Comparison of ENCODE assay signal across 12 cellular contexts in genomic region chr1:207021139-207021861, GRCh38. TPM values are rescaled to one million over a fixed set of nuclear protein-coding genes. Genes with fewer than 3 reads are reported as not detected.
DNase-seq lines count a peak whose midpoint lies in the region; ATAC-seq and TF ChIP-seq lines count a peak whose summit lies in the region.
"Had no signal": no experiment of that assay in that cellular context is flagged by ENCODE, and none has a peak within 500 bp of the region (broad histone marks: within the 10 kb centered on the region; RNA-seq: fewer than 3 reads in every experiment).

No MANE protein-coding gene starts in this region.

- CTCF ChIA-PET in MCF 10A (lab: Yijun Ruan, JAX), result interaction anchor here (0.5 to 17.4 kb wide), 13 partner anchors 11 to 602 kb away, joined by 3 to 280 read pairs (median 4); partner anchors contain the start of genes C1orf116, PFKFB2 and YOD1

- no peaks in the 10 kb centered on the region for H3K9me3 Mint-ChIP-seq in MCF 10A (ENCODE audit: unreplicated experiment)

- H3K36me3 ChIP-seq in cardiac muscle cell, result no peaks in the 10 kb centered on the region
- no peaks in the 10 kb centered on the region for H3K36me3 ChIP-seq in right atrium auricular region
- peaks cover 10% of the 10 kb centered on the region for H3K36me3 ChIP-seq in lower lobe of right lung
- H3K36me3 ChIP-seq in vagina, result no peaks in the 10 kb centered on the region
- H3K36me3 ChIP-seq in GM23248 (ENCODE audit: low read depth), result no peaks in the 10 kb centered on the region

- no peaks in the 10 kb centered on the region for H3K27me3 ChIP-seq in cardiac muscle cell
- no peaks in the 10 kb centered on the region for H3K27me3 ChIP-seq in right atrium auricular region
- no peaks in the 10 kb centered on the region for H3K27me3 ChIP-seq in lower lobe of right lung (ENCODE audit: low read depth)
- H3K27me3 ChIP-seq in vagina, result no peaks in the 10 kb centered on the region
- no peaks in the 10 kb centered on the region for H3K27me3 ChIP-seq in GM23248 (replicated peaks; ENCODE audit: insufficient read depth)

- DNase-seq in cardiac muscle cell (ENCODE audit: low read depth in 1 of 2, low spot score in 1 of 2), result peak; percentile 16 to 53
- DNase-seq in right atrium auricular region (ENCODE audit: low spot score), result no peak
- DNase-seq in MCF 10A (ENCODE audit: unreplicated experiment), result peak; percentile 59
- DNase-seq in lower lobe of right lung, result no peak
- DNase-seq in vagina (ENCODE audit: extremely low spot score in 2 of 2), result no peak
- DNase-seq in GM23248, result no peak
- DNase-seq in lower leg skin (ENCODE audit: low spot score in 2 of 2), result no peak
- DNase-seq: ACHN, amniotic stem cell, DMS153, NCI-H2227 treated with DMSO at 0.1 percent for 48 hours had no signal

- H3K4me1 ChIP-seq in cardiac muscle cell (ENCODE audit: low read depth) (peaks cover 27% of the 10 kb centered on the region), right atrium auricular region (peaks cover 0 to 29% of the 10 kb centered on the region in 2 donors), lower lobe of right lung (peaks cover 62% of the 10 kb centered on the region), vagina (peaks cover 40% of the 10 kb centered on the region), GM23248 (ENCODE audit: insufficient read depth) (peaks cover 34% of the 10 kb centered on the region)

- H3K36me3 Mint-ChIP-seq in MCF 10A (ENCODE audit: insufficient read depth, unreplicated experiment), result peaks cover 36% of the 10 kb centered on the region

- H4K20me1 ChIP-seq in GM23248 (ENCODE audit: insufficient read depth), result no peaks in the 10 kb centered on the region

- H2AFZ ChIP-seq in GM23248, result no peak overlapping the region

- H3K27ac ChIP-seq in cardiac muscle cell, result peak overlapping the region; percentile 13
- no peak overlapping the region for H3K27ac ChIP-seq in right atrium auricular region
- H3K27ac ChIP-seq in lower lobe of right lung, result peak overlapping the region; percentile 66
- H3K27ac ChIP-seq in vagina, result peak overlapping the region; percentile 61
- no peak overlapping the region for H3K27ac ChIP-seq in GM23248

- no peak overlapping the region for H3K9ac ChIP-seq in GM23248

- H3K27ac Mint-ChIP-seq in MCF 10A (ENCODE audit: low read depth, unreplicated experiment), result peak overlapping the region; percentile 60

- no peaks in the 10 kb centered on the region for H3K9me2 ChIP-seq in GM23248 (ENCODE audit: insufficient read depth)

- WGBS in GM23248 (ENCODE audit: low coverage in 1 of 2, low lambda C conversion rate in 2 of 2, missing lambda C conversion rate in 2 of 2), 2 experiments, result 82 to 86% methylated on average over 8 of the region's 8 CpGs
- WGBS in lower leg skin, 2 donors, result 55 to 62% methylated on average over 8 of the region's 8 CpGs

- TF ChIP-seq POLR2A in vagina (IDR thresholded peaks at IDR 0.05) (no peak), lower leg skin (IDR thresholded peaks at IDR 0.05) (no peak)

- no peak overlapping the region for H3K4me3 ChIP-seq in cardiac muscle cell
- H3K4me3 ChIP-seq in right atrium auricular region, result no peak overlapping the region
- H3K4me3 ChIP-seq in lower lobe of right lung, result no peak overlapping the region
- no peak overlapping the region for H3K4me3 ChIP-seq in vagina
- no peak overlapping the region for H3K4me3 ChIP-seq in GM23248
- H3K4me3 ChIP-seq in lower leg skin (ENCODE audit: low read depth, poor library complexity, severe bottlenecking), result no peak overlapping the region

- intact Hi-C loops in MCF 10A (cut with micrococcal nuclease) (no loop called here), lower lobe of right lung (cut with DNase I) (no loop called here), vagina (cut with DNase I) (no loop called here), lower leg skin (cut with DNase I; ENCODE audit: low total_unique reads) (no loop called here)

- ATAC-seq in lower lobe of right lung (no peak), HG02973 (IDR thresholded peaks at IDR 0.05; ENCODE audit: unreplicated experiment) (no peak)

- H3K4me2 ChIP-seq in GM23248 (ENCODE audit: unreplicated experiment), result no peak overlapping the region

- POLR2A ChIA-PET in MCF 10A (lab: Yijun Ruan, JAX), result interaction anchor here (0.6 to 27.1 kb wide), 15 partner anchors 18 to 1091 kb away, joined by 3 to 2100 read pairs (median 4); partner anchors contain the start of genes C1orf116, CD55, DYRK3 and PFKFB2

- H3K9me3 ChIP-seq in cardiac muscle cell (ENCODE audit: low read depth) (no peaks in the 10 kb centered on the region), right atrium auricular region (no peaks in the 10 kb centered on the region), lower lobe of right lung (no peaks in the 10 kb centered on the region), vagina (no peaks in the 10 kb centered on the region), GM23248 (ENCODE audit: low read depth) (no peaks in the 10 kb centered on the region)

- peaks cover 61% of the 10 kb centered on the region for H3K4me1 Mint-ChIP-seq in MCF 10A (ENCODE audit: insufficient read depth, unreplicated experiment)

- no peak overlapping the region for H3K4me3 Mint-ChIP-seq in MCF 10A (ENCODE audit: unreplicated experiment)

- in situ Hi-C loops in GM23248 (cut with MboI), result no loop called here

- H3K79me2 ChIP-seq in GM23248 (ENCODE audit: insufficient read depth), result no peaks in the 10 kb centered on the region

- peaks cover 13% of the 10 kb centered on the region for H3F3A ChIP-seq in GM23248 (ENCODE audit: insufficient read depth)

- BruUV-seq in MCF 10A (replicated peaks; lab: Mats Ljungman, UMichigan), result no TSS peak

- TF ChIP-seq CTCF in cardiac muscle cell (IDR thresholded peaks at IDR 0.05; ENCODE audit: low read depth, low read length) (no peak), right atrium auricular region (IDR thresholded peaks at IDR 0.05) (no peak), MCF 10A (IDR thresholded peaks at IDR 0.05; ENCODE audit: unreplicated experiment) (no peak), lower lobe of right lung (IDR thresholded peaks at IDR 0.05) (no peak), vagina (IDR thresholded peaks at IDR 0.05) (no peak), lower leg skin (IDR thresholded peaks at IDR 0.05) (no peak)

- H3K27me3 Mint-ChIP-seq in MCF 10A (ENCODE audit: insufficient read depth, unreplicated experiment), result no peaks in the 10 kb centered on the region

RNA-seq across cellular contexts. Expression of gene C1orf116, which starts 11.3 kb away (rescaled TPM):
- total RNA-seq in cardiac muscle cell (0.21 TPM in 2 replicates), right atrium auricular region (under 1 TPM; 0.07 to 0.35 TPM), MCF 10A (2022) (35.4 and 35.5 TPM in 2 replicates), lower lobe of right lung (123 TPM), vagina (11.8 TPM), lower leg skin (100 to 1,000 TPM in 2 of 4 donors, 10 to 100 TPM in 2; 81.5 to 137 (median 110) TPM)
- polyA plus RNA-seq in cardiac muscle cell (0.29 TPM in 1 of 2 replicates, not detected in the other), GM23248 (2016; fragmentation: Nextera tagmentation; extraction: Ambion mirVana) (not detected in 2 replicates)
- not detected in 2 replicates for total RNA-seq in GM23248 (2014; rRNA removed; shearing (Covaris generic))

RNA-seq across cellular contexts. Expression of gene YOD1, which starts 29.7 kb away (rescaled TPM):
- total RNA-seq in cardiac muscle cell (6.8 and 8.8 TPM in 2 replicates), right atrium auricular region (1 to 10 TPM; 3.5 to 4.7 TPM), MCF 10A (2022) (19.2 and 24.2 TPM in 2 replicates), lower lobe of right lung (7.9 TPM), vagina (25.3 TPM), lower leg skin (10 to 100 TPM; 47.5 to 91.8 (median 65.5) TPM)
- polyA plus RNA-seq in cardiac muscle cell (3.8 and 4.3 TPM in 2 replicates), GM23248 (2016; fragmentation: Nextera tagmentation; extraction: Ambion mirVana) (2.4 TPM in 2 replicates)
- total RNA-seq in GM23248 (2014; rRNA removed; shearing (Covaris generic)), result 6.7 and 7.8 TPM in 2 replicates

RNA-seq across cellular contexts. Expression of gene PFKFB2, which starts 31.8 kb away (rescaled TPM):
- total RNA-seq in cardiac muscle cell (3.6 and 5.7 TPM in 2 replicates), right atrium auricular region (10 to 100 TPM; 11.8 to 27.5 TPM), MCF 10A (2022) (21.1 and 22.0 TPM in 2 replicates), lower lobe of right lung (41.5 TPM), vagina (6.9 TPM), lower leg skin (10 to 100 TPM; 12.6 to 22.6 (median 16.8) TPM)
- polyA plus RNA-seq in cardiac muscle cell (3.6 and 6.0 TPM in 2 replicates), GM23248 (2016; fragmentation: Nextera tagmentation; extraction: Ambion mirVana) (1.2 and 1.6 TPM in 2 replicates)
- 3.7 and 4.2 TPM in 2 replicates for total RNA-seq in GM23248 (2014; rRNA removed; shearing (Covaris generic))

RNA-seq across cellular contexts. Expression of gene FCAMR, which starts 51.0 kb away (rescaled TPM):
- not detected in 2 replicates for total RNA-seq in cardiac muscle cell
- not detected in 2 replicates for polyA plus RNA-seq in cardiac muscle cell
- total RNA-seq in right atrium auricular region, result not detected
- total RNA-seq in MCF 10A (2022), result not detected in 2 replicates
- not detected for total RNA-seq in lower lobe of right lung
- not detected for total RNA-seq in vagina
- not detected in 2 replicates for total RNA-seq in GM23248 (2014; rRNA removed; shearing (Covaris generic))
- polyA plus RNA-seq in GM23248 (2016; fragmentation: Nextera tagmentation; extraction: Ambion mirVana), result not detected in 2 replicates
- not detected for total RNA-seq in lower leg skin

Comparison
In these comparisons a context has a peak if more than half of its experiments do, and no peak if none do; other contexts are left out.
1. DNase-seq: peak in cardiac muscle cell (2 of 2) and MCF 10A (single experiment); none in right atrium auricular region (single experiment), lower lobe of right lung (single experiment), vagina (0 of 2), GM23248 (single experiment) and lower leg skin (0 of 2).
2. H3K27ac ChIP-seq: peak in cardiac muscle cell (single experiment), lower lobe of right lung (single experiment) and vagina (single experiment); none in right atrium auricular region (0 of 2) and GM23248 (single experiment).